In the genomic region with DNA sequence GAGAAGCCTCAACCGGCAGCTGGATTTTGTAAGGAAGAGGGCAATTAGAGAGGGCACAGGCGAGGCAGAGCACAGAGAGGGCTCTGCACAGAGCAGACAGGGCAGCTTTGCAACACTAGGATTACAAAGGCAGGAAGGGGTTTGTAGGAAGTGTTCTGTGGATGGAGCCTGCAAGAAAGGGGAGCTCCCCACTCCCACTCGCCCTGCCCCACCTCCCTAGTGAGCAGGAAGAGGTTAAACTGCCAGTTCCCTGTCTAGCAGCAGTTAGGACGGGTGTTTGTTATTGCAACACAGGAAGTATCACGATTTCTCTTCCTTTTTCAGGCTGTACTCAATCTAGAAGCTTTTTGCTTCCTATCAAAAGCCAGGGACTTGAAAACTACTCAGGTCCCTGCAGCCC, we compare ENCODE assay signal across 1 cellular context.
TF ChIP-seq lines count a peak whose summit lies in the region.

No MANE protein-coding gene starts in this region.

TF ChIP-seq in GM23338, 12 proteins besides CTCF, POLR2A, EP300 and RAD21 (continued from another document):
- no peak for TF ChIP-seq REST (IDR thresholded peaks at IDR 0.05; ENCODE audit: unreplicated experiment)
- TF ChIP-seq, protein P1, sequence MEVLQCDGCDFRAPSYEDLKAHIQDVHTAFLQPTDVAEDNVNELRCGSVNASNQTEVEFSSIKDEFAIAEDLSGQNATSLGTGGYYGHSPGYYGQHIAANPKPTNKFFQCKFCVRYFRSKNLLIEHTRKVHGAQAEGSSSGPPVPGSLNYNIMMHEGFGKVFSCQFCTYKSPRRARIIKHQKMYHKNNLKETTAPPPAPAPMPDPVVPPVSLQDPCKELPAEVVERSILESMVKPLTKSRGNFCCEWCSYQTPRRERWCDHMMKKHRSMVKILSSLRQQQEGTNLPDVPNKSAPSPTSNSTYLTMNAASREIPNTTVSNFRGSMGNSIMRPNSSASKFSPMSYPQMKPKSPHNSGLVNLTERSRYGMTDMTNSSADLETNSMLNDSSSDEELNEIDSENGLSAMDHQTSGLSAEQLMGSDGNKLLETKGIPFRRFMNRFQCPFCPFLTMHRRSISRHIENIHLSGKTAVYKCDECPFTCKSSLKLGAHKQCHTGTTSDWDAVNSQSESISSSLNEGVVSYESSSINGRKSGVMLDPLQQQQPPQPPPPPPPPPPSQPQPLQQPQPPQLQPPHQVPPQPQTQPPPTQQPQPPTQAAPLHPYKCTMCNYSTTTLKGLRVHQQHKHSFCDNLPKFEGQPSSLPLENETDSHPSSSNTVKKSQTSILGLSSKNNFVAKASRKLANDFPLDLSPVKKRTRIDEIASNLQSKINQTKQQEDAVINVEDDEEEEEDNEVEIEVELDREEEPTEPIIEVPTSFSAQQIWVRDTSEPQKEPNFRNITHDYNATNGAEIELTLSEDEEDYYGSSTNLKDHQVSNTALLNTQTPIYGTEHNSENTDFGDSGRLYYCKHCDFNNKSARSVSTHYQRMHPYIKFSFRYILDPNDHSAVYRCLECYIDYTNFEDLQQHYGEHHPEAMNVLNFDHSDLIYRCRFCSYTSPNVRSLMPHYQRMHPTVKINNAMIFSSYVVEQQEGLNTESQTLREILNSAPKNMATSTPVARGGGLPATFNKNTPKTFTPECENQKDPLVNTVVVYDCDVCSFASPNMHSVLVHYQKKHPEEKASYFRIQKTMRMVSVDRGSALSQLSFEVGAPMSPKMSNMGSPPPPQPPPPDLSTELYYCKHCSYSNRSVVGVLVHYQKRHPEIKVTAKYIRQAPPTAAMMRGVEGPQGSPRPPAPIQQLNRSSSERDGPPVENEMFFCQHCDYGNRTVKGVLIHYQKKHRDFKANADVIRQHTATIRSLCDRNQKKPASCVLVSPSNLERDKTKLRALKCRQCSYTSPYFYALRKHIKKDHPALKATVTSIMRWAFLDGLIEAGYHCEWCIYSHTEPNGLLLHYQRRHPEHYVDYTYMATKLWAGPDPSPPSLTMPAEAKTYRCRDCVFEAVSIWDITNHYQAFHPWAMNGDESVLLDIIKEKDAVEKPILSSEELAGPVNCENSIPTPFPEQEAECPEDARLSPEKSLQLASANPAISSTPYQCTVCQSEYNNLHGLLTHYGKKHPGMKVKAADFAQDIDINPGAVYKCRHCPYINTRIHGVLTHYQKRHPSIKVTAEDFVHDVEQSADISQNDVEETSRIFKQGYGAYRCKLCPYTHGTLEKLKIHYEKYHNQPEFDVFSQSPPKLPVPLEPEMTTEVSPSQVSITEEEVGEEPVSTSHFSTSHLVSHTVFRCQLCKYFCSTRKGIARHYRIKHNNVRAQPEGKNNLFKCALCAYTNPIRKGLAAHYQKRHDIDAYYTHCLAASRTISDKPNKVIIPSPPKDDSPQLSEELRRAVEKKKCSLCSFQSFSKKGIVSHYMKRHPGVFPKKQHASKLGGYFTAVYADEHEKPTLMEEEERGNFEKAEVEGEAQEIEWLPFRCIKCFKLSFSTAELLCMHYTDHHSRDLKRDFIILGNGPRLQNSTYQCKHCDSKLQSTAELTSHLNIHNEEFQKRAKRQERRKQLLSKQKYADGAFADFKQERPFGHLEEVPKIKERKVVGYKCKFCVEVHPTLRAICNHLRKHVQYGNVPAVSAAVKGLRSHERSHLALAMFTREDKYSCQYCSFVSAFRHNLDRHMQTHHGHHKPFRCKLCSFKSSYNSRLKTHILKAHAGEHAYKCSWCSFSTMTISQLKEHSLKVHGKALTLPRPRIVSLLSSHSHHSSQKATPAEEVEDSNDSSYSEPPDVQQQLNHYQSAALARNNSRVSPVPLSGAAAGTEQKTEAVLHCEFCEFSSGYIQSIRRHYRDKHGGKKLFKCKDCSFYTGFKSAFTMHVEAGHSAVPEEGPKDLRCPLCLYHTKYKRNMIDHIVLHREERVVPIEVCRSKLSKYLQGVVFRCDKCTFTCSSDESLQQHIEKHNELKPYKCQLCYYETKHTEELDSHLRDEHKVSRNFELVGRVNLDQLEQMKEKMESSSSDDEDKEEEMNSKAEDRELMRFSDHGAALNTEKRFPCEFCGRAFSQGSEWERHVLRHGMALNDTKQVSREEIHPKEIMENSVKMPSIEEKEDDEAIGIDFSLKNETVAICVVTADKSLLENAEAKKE (CRISPR knock-in tag; IDR thresholded peaks at IDR 0.05): no peak
- TF ChIP-seq STAT1 (IDR thresholded peaks at IDR 0.05; ENCODE audit: unreplicated experiment): no peak
- no peak for TF ChIP-seq CREB1 (CRISPR knock-in tag; IDR thresholded peaks at IDR 0.05; ENCODE audit: low read depth)
